In the genomic region with DNA sequence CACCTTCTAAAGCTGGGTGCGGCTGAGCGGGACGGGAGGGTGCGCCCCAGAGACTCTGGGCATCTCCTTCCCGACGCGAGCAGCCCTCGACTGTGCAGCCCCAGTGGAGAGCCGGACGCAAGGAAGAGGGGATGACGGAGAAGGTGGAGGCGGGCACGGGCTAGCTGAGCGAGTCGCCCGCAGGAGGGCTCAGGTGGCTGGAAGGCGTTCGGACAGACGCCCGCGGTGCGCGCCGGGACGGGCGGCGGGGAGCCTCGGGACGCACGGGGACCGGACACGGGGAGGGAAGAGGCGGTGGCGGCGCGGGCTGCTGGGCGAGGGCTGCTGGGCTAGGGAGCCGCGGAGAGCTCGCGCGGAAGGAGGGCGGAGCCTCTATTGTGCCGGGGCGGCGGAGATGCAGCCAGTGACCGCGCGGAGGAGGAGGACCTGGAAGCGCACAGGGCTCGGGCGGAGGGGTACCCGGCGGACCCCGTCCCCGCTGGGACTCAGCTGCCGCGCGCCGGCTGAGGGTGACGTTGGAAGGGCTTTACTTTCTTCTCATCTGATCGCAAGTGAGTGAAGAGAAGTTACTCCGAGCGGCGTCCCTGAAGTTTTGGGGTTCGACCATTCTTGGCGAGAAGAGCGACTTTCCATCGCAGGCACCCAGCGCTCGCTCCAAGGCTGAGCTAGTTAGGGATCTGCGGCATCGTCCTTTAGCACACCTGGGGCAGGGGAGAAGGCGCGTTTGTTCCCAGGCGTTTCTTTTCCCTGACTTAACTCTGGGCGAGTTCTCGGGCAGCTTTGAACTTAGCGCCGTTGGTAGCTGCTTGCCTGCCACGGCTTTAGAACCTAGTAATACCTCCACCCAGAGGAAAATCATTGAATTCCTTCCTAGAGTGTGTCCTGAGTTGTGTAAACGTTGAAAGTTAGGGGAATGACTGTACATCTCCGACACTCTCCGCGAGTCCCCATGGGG, we compare ENCODE assay signal across 1 cellular context.
TF ChIP-seq lines count a peak whose summit lies in the region.

OLFML2B (minus strand) TSS at position 323 of the 955 bp plus-strand sequence. CDS start 439 bp downstream, outside the sequence.

TF ChIP-seq in WTC11, 78 proteins besides CTCF, POLR2A, EP300 and RAD21 (continued from another document):
- TF ChIP-seq, protein P1, sequence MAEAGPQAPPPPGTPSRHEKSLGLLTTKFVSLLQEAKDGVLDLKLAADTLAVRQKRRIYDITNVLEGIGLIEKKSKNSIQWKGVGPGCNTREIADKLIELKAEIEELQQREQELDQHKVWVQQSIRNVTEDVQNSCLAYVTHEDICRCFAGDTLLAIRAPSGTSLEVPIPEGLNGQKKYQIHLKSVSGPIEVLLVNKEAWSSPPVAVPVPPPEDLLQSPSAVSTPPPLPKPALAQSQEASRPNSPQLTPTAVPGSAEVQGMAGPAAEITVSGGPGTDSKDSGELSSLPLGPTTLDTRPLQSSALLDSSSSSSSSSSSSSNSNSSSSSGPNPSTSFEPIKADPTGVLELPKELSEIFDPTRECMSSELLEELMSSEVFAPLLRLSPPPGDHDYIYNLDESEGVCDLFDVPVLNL (CRISPR knock-in tag; IDR thresholded peaks at IDR 0.05; ENCODE audit: borderline replicate concordance, low read depth), result no peak
- TF ChIP-seq USF1 (CRISPR knock-in tag; IDR thresholded peaks at IDR 0.05) (no peak), ARID4B (CRISPR knock-in tag; IDR thresholded peaks at IDR 0.05; ENCODE audit: borderline replicate concordance) (no peak), CREM (CRISPR knock-in tag; IDR thresholded peaks at IDR 0.05) (0 out of 2 replicates have a peak, but pooled peaks have one; percentile 33), NFATC4 (CRISPR knock-in tag; IDR thresholded peaks at IDR 0.05) (no peak), ZNF423 (CRISPR knock-in tag; IDR thresholded peaks at IDR 0.05) (peak; percentile 46; the same call in 1 of the 2 replicates), OVOL2 (CRISPR knock-in tag; IDR thresholded peaks at IDR 0.05; ENCODE audit: borderline replicate concordance) (no peak), ZNF317 (CRISPR knock-in tag; IDR thresholded peaks at IDR 0.05; ENCODE audit: borderline replicate concordance, low read depth) (0 out of 2 replicates have a peak, but pooled peaks have one; percentile 11), TEAD4 (CRISPR knock-in tag; IDR thresholded peaks at IDR 0.05) (no peak), PRDM15 (CRISPR knock-in tag; IDR thresholded peaks at IDR 0.05) (peak; percentile 69), CREB1 (CRISPR knock-in tag; IDR thresholded peaks at IDR 0.05) (peak; percentile 27; the same call in 1 of the 2 replicates), TCF7 (CRISPR knock-in tag; IDR thresholded peaks at IDR 0.05; ENCODE audit: low read depth) (no peak), MYBL2 (CRISPR knock-in tag; IDR thresholded peaks at IDR 0.05) (no peak)
- TF ChIP-seq, protein P2, sequence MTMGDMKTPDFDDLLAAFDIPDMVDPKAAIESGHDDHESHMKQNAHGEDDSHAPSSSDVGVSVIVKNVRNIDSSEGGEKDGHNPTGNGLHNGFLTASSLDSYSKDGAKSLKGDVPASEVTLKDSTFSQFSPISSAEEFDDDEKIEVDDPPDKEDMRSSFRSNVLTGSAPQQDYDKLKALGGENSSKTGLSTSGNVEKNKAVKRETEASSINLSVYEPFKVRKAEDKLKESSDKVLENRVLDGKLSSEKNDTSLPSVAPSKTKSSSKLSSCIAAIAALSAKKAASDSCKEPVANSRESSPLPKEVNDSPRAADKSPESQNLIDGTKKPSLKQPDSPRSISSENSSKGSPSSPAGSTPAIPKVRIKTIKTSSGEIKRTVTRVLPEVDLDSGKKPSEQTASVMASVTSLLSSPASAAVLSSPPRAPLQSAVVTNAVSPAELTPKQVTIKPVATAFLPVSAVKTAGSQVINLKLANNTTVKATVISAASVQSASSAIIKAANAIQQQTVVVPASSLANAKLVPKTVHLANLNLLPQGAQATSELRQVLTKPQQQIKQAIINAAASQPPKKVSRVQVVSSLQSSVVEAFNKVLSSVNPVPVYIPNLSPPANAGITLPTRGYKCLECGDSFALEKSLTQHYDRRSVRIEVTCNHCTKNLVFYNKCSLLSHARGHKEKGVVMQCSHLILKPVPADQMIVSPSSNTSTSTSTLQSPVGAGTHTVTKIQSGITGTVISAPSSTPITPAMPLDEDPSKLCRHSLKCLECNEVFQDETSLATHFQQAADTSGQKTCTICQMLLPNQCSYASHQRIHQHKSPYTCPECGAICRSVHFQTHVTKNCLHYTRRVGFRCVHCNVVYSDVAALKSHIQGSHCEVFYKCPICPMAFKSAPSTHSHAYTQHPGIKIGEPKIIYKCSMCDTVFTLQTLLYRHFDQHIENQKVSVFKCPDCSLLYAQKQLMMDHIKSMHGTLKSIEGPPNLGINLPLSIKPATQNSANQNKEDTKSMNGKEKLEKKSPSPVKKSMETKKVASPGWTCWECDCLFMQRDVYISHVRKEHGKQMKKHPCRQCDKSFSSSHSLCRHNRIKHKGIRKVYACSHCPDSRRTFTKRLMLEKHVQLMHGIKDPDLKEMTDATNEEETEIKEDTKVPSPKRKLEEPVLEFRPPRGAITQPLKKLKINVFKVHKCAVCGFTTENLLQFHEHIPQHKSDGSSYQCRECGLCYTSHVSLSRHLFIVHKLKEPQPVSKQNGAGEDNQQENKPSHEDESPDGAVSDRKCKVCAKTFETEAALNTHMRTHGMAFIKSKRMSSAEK (CRISPR knock-in tag; IDR thresholded peaks at IDR 0.05; ENCODE audit: borderline replicate concordance), result no peak
- TF ChIP-seq, protein P3, sequence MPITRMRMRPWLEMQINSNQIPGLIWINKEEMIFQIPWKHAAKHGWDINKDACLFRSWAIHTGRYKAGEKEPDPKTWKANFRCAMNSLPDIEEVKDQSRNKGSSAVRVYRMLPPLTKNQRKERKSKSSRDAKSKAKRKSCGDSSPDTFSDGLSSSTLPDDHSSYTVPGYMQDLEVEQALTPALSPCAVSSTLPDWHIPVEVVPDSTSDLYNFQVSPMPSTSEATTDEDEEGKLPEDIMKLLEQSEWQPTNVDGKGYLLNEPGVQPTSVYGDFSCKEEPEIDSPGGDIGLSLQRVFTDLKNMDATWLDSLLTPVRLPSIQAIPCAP (CRISPR knock-in tag; IDR thresholded peaks at IDR 0.05), result no peak
